In genomic region chrX:96445531-96446065, GRCh38 we compare ENCODE assay signal across 14 cellular contexts.
"Had no signal": no experiment of that assay in that cellular context is flagged by ENCODE, and none has a peak within 500 bp of the region (broad histone marks: within the 10 kb centered on the region; RNA-seq: fewer than 3 reads in every experiment).

No MANE protein-coding gene starts in this region.

- H3K4me3 ChIP-seq: stomach, thoracic aorta, transverse colon had no signal

- DNase-seq: erythroblast; foreskin keratinocyte; hippocampal formation; mammary epithelial cell; naive thymus-derived CD8-positive, alpha-beta T cell; right cardiac atrium; small intestine; stimulated activated CD4-positive, alpha-beta T cell treated with anti-CD3 and anti-CD28 coated beads, Interleukin-12 subunit alpha, Interleukin-12 subunit beta, amount 100 ng/mL, for 4 hours; stimulated activated naive CD4-positive, alpha-beta T cell; stomach; substantia nigra; transverse colon had no signal

- H3K4me1 ChIP-seq: foreskin keratinocyte, stomach, transverse colon had no signal

- ATAC-seq: foreskin keratinocyte; left lobe of liver; naive thymus-derived CD8-positive, alpha-beta T cell; right cardiac atrium had no signal

- FAIRE-seq: small intestine had no signal

- H3K9me3 ChIP-seq: stomach, thoracic aorta, transverse colon had no signal

- H3K27me3 ChIP-seq: foreskin keratinocyte, stomach, transverse colon had no signal

- H3K36me3 ChIP-seq: stomach, thoracic aorta, transverse colon had no signal

- H3K27ac ChIP-seq: foreskin keratinocyte, stomach, thoracic aorta, transverse colon had no signal
